In genomic region chr18:27674411-27674810, GRCh38 we compare ENCODE assay signal across 18 cellular contexts.
"Had no signal": no experiment of that assay in that cellular context is flagged by ENCODE, and none has a peak within 500 bp of the region (broad histone marks: within the 10 kb centered on the region; RNA-seq: fewer than 3 reads in every experiment).

No MANE protein-coding gene starts in this region.

- H3K27me3 ChIP-seq: SJSA1 had no signal

- H3K4me3 ChIP-seq: SJSA1 had no signal

- H3K36me3 ChIP-seq: SJSA1 had no signal

- DNase-seq: activated CD4-positive, alpha-beta T cell treated with anti-CD3 and anti-CD28 coated beads for 48 hours; activated CD4-positive, alpha-beta T cell treated with anti-CD3 and anti-CD28 coated beads, Interleukin-2, amount 50 U/mL, for 4 hours; activated CD4-positive, CD25-positive, alpha-beta regulatory T cell treated with anti-CD3 and anti-CD28 coated beads, Interleukin-2, amount 50 U/mL, for 72 hours; activated CD8-positive, alpha-beta memory T cell treated with anti-CD3 and anti-CD28 coated beads, Interleukin-2, amount 50 U/mL, for 48 hours; activated CD8-positive, alpha-beta T cell treated with anti-CD3 and anti-CD28 coated beads, Interleukin-2, amount 10 ng/mL, durations not matched to agents 7 days and 5 days; activated naive CD4-positive, alpha-beta T cell; activated T-cell treated with anti-CD3 and anti-CD28 coated beads, Interleukin-2, amount 50 U/mL, for 1 hour; central memory CD4-positive, alpha-beta T cell; NCI-H1105 treated with DMSO at 0.1 percent for 48 hours; NCI-H1436 treated with DMSO at 0.1 percent for 48 hours; NCI-H187; NCI-H2081; NCI-H2227 treated with DMSO at 0.1 percent for 48 hours; NCI-H446 treated with DMSO at 0.1 percent for 48 hours; NCI-H526; NCI-H82; SW 1271 had no signal

- H3K9me3 ChIP-seq: SJSA1 had no signal

- H3K27ac ChIP-seq: SJSA1 had no signal
